Comparison of ENCODE assay signal across 9 cellular contexts in genomic region chr5:179624841-179625271, GRCh38. TPM values are rescaled to one million over a fixed set of nuclear protein-coding genes. Genes with fewer than 3 reads are reported as not detected.
DNase-seq lines count a peak whose midpoint lies in the region; ATAC-seq and TF ChIP-seq lines count a peak whose summit lies in the region.
"Had no signal": no experiment of that assay in that cellular context is flagged by ENCODE, and none has a peak within 500 bp of the region (broad histone marks: within the 10 kb centered on the region; RNA-seq: fewer than 3 reads in every experiment).

No MANE protein-coding gene starts in this region.

- ATAC-seq in GM18858 (IDR thresholded peaks at IDR 0.05; ENCODE audit: unreplicated experiment) (no peak), HG03571 (IDR thresholded peaks at IDR 0.05; ENCODE audit: unreplicated experiment) (no peak)

- H3K9me3 ChIP-seq in ascending aorta (no peaks in the 10 kb centered on the region), mesodermal cell (ENCODE audit: control insufficient read depth, low read length) (no peaks in the 10 kb centered on the region)

- WGBS in mesodermal cell (ENCODE audit: insufficient coverage in 2 of 2), 2 experiments, result 91 to 92% methylated on average over 7 to 8 of the region's 9 CpGs

- H3K36me3 ChIP-seq in ascending aorta, result peaks cover 11 to 27% of the 10 kb centered on the region in 2 donors
- H3K36me3 ChIP-seq in mesodermal cell (ENCODE audit: control insufficient read depth, insufficient read depth, low read length), result peaks cover 27% of the 10 kb centered on the region

- H3K4me1 ChIP-seq in ascending aorta (peaks cover 0 to 30% of the 10 kb centered on the region in 2 donors), mesodermal cell (ENCODE audit: control insufficient read depth, insufficient read depth, low read length, poor library complexity, severe bottlenecking) (peaks cover 6% of the 10 kb centered on the region)

- TF ChIP-seq CTCF in 22Rv1 (IDR thresholded peaks at IDR 0.05) (no peak), HFF-Myc (IDR thresholded peaks at IDR 0.05; ENCODE audit: low read depth, low read length, missing control alignments) (no peak), ascending aorta (IDR thresholded peaks at IDR 0.05) (no peak)

- H3K4me3 ChIP-seq in HFF-Myc (replicated peaks; ENCODE audit: low read depth, low read length) (peak overlapping the region; percentile 95), ascending aorta (peak overlapping the region; percentile 99 to 100), mesodermal cell (ENCODE audit: extremely low read depth, insufficient read depth, low read length, poor library complexity, severe bottlenecking) (peak overlapping the region; percentile 96)

- intact Hi-C loops in ascending aorta (cut with DNase I), result loop anchor here (10.0 kb wide), 1 partner anchor 1190 kb away; no protein-coding TSS in a partner anchor

- H3K27ac ChIP-seq in 22Rv1 (peak overlapping the region; percentile 97), ascending aorta (peak overlapping the region; percentile 100), mesodermal cell (ENCODE audit: low read depth, low read length, severe bottlenecking) (no peak overlapping the region)

- DNase-seq in HFF-Myc (ENCODE audit: extremely low read depth, low read depth) (no peak), ascending aorta (ENCODE audit: low spot score in 2 of 2) (no peak), AG08395 (ENCODE audit: low spot score) (no peak)
- DNase-seq in effector CD4-positive, alpha-beta T cell, result no peak
- DNase-seq: NCI-H187 treated with DMSO at 0.1 percent for 48 hours had no signal

- H3K27me3 ChIP-seq in ascending aorta, result no peaks in the 10 kb centered on the region

RNA-seq across cellular contexts. Expression of gene HNRNPH1, which starts 1.4 kb away (rescaled TPM):
- 206 TPM for total RNA-seq in ascending aorta
- polyA plus RNA-seq in mesodermal cell (2013, experiment 1 of 2), result 398 TPM
- 401 TPM for polyA plus RNA-seq in mesodermal cell (2013, experiment 2 of 2)

RNA-seq across cellular contexts. Expression of gene CBY3, which starts 56.0 kb away (rescaled TPM):
- total RNA-seq in ascending aorta, result not detected
- not detected for polyA plus RNA-seq in mesodermal cell (2013, experiment 1 of 2)
- not detected for polyA plus RNA-seq in mesodermal cell (2013, experiment 2 of 2)
